ENCODE assay signal across 20 cellular contexts in genomic region chr14:48709277-48709785, GRCh38.
DNase-seq lines count a peak whose midpoint lies in the region; ATAC-seq, FAIRE-seq and TF ChIP-seq lines count a peak whose summit lies in the region.
"Had no signal": no experiment of that assay in that cellular context is flagged by ENCODE, and none has a peak within 500 bp of the region (broad histone marks: within the 10 kb centered on the region; RNA-seq: fewer than 3 reads in every experiment).

No MANE protein-coding gene starts in this region.

- no peak for TF ChIP-seq EP300 in SK-N-SH (IDR thresholded peaks at IDR 0.05; ENCODE audit: borderline replicate concordance in 1 of 2, low read depth in 1 of 2, low read length in 1 of 2)

- H3K36me3 ChIP-seq in SK-N-SH (replicated peaks in 1 of 2; ENCODE audit: control insufficient read depth in 1 of 2, insufficient read depth in 2 of 2, low read length in 1 of 2) (no peaks in the 10 kb centered on the region), astrocyte (ENCODE audit: insufficient read depth, low read length) (no peaks in the 10 kb centered on the region)
- H3K36me3 ChIP-seq: BLaER1 treated with 17β-estradiol and CSF1 and Interleukin-3, amounts not matched to agents 10 nM and 100 nM had no signal

- H3K27ac Mint-ChIP-seq in astrocyte (ENCODE audit: unreplicated experiment): no peak overlapping the region
- H3K27ac Mint-ChIP-seq: B cell; CD4-positive, alpha-beta T cell; CD8-positive, alpha-beta T cell had no signal

- H4K20me1 ChIP-seq in SK-N-SH (ENCODE audit: insufficient read depth): no peaks in the 10 kb centered on the region
- no peaks in the 10 kb centered on the region for H4K20me1 ChIP-seq in astrocyte (ENCODE audit: insufficient read depth, low read length)
- H4K20me1 ChIP-seq: BLaER1 treated with 17β-estradiol and CSF1 and Interleukin-3, amounts not matched to agents 10 nM and 100 nM had no signal

- H3K4me1 ChIP-seq in SK-N-SH (ENCODE audit: control insufficient read depth in 1 of 2, insufficient read depth in 2 of 2, low read depth in 1 of 2, low read length in 1 of 2): no peaks in the 10 kb centered on the region
- no peaks in the 10 kb centered on the region for H3K4me1 ChIP-seq in astrocyte (ENCODE audit: insufficient read depth, low read length)
- H3K4me1 ChIP-seq: A549, Caco-2 had no signal

- H3K4me3 ChIP-seq in SK-N-SH (ENCODE audit: low read depth in 2 of 2, low read length in 1 of 2) (no peak overlapping the region), astrocyte (ENCODE audit: insufficient read depth, low read depth, low read length) (no peak overlapping the region)
- H3K4me3 ChIP-seq: A549; BLaER1 treated with 17β-estradiol and CSF1 and Interleukin-3, amounts not matched to agents 10 nM and 100 nM had no signal

- TF ChIP-seq RAD21 in SK-N-SH (IDR thresholded peaks at IDR 0.05; ENCODE audit: low read length): no peak

- H3K27me3 ChIP-seq in SK-N-SH (ENCODE audit: insufficient read depth) (no peaks in the 10 kb centered on the region), astrocyte (ENCODE audit: insufficient read depth, low read length) (no peaks in the 10 kb centered on the region)
- H3K27me3 ChIP-seq: BLaER1 treated with 17β-estradiol and CSF1 and Interleukin-3, amounts not matched to agents 10 nM and 100 nM had no signal

- H3K9me3 ChIP-seq in SK-N-SH: no peaks in the 10 kb centered on the region
- H3K9me3 ChIP-seq in astrocyte (ENCODE audit: insufficient read depth, low read depth, low read length): no peaks in the 10 kb centered on the region
- H3K9me3 ChIP-seq: A549; BLaER1 treated with 17β-estradiol and CSF1 and Interleukin-3, amounts not matched to agents 10 nM and 100 nM; Caco-2 had no signal

- H3K27ac ChIP-seq in SK-N-SH (ENCODE audit: low read depth in 2 of 2, low read length in 1 of 2) (no peak overlapping the region), astrocyte (ENCODE audit: low read depth, low read length) (no peak overlapping the region)
- H3K27ac ChIP-seq: 22Rv1; A549; BLaER1 treated with 17β-estradiol and CSF1 and Interleukin-3, amounts not matched to agents 10 nM and 100 nM; C4-2B had no signal

- H3K4me3 Mint-ChIP-seq in astrocyte (ENCODE audit: unreplicated experiment): no peak overlapping the region
- H3K4me3 Mint-ChIP-seq: B cell; CD4-positive, alpha-beta T cell; CD8-positive, alpha-beta T cell had no signal

- H3K4me2 ChIP-seq in SK-N-SH: no peak overlapping the region
- H3K4me2 ChIP-seq in astrocyte (ENCODE audit: low read length): no peak overlapping the region
- H3K4me2 ChIP-seq: A549; BLaER1 treated with 17β-estradiol and CSF1 and Interleukin-3, amounts not matched to agents 10 nM and 100 nM had no signal

- no peaks in the 10 kb centered on the region for H3K9me2 ChIP-seq in SK-N-SH

- POLR2A ChIA-PET in SK-N-SH (lab: Yijun Ruan, JAX): no interaction called here

- H3K79me2 ChIP-seq in SK-N-SH (ENCODE audit: insufficient read depth): no peaks in the 10 kb centered on the region
- H3K79me2 ChIP-seq in astrocyte (ENCODE audit: insufficient read depth, low read length): no peaks in the 10 kb centered on the region

- no peak overlapping the region for H2AFZ ChIP-seq in SK-N-SH (ENCODE audit: low read depth)
- H2AFZ ChIP-seq in astrocyte (ENCODE audit: low read depth, low read length): no peak overlapping the region

- CTCF ChIA-PET in SK-N-SH (lab: Yijun Ruan, JAX): no interaction called here

- ATAC-seq in SK-N-SH treated with all-trans-retinoic acid at 6 μM for 48 hours: no peak
- ATAC-seq: A549; CD8-positive, alpha-beta T cell had no signal

- H3K36me3 Mint-ChIP-seq in astrocyte (ENCODE audit: low read depth, unreplicated experiment): no peaks in the 10 kb centered on the region
- H3K36me3 Mint-ChIP-seq: CD8-positive, alpha-beta T cell had no signal

- DNase-seq in SK-N-SH: no peak
- DNase-seq in astrocyte (ENCODE audit: low read depth): peak; percentile 52
- no peak for DNase-seq in activated CD4-positive, alpha-beta T cell treated with anti-CD3 and anti-CD28 coated beads, Interleukin-2, amount 50 U/mL, for 48 hours
- no peak for DNase-seq in T-helper 1 cell
- DNase-seq: AML-193; Caco-2; Calu3; CD4-positive, alpha-beta T cell; CD8-positive, alpha-beta T cell; DMS79 treated with DMSO at 0.1 percent for 48 hours; GF-D8 had no signal

- no peaks in the 10 kb centered on the region for H3K4me1 Mint-ChIP-seq in astrocyte (ENCODE audit: low read depth, unreplicated experiment)
- H3K4me1 Mint-ChIP-seq: B cell had no signal

- H3F3A ChIP-seq in SK-N-SH (replicated peaks; ENCODE audit: insufficient read depth): no peaks in the 10 kb centered on the region

- WGBS in SK-N-SH (ENCODE audit: low lambda C conversion rate): 83% methylated on average over 1 of the region's 1 CpG

- H3K9ac ChIP-seq in SK-N-SH: no peak overlapping the region
- H3K9ac ChIP-seq in astrocyte (ENCODE audit: low read length): no peak overlapping the region
- H3K9ac ChIP-seq: BLaER1 treated with 17β-estradiol and CSF1 and Interleukin-3, amounts not matched to agents 10 nM and 100 nM had no signal

- H3K27me3 Mint-ChIP-seq in astrocyte (ENCODE audit: low read depth, unreplicated experiment): no peaks in the 10 kb centered on the region
- H3K27me3 Mint-ChIP-seq: B cell; CD4-positive, alpha-beta T cell had no signal

- no peak for FAIRE-seq in astrocyte (lab: Jason Lieb, UNC)
- FAIRE-seq: A549, D721Med, G401.6, GM12891 had no signal

- no peak for TF ChIP-seq CTCF in SK-N-SH (IDR thresholded peaks at IDR 0.05)
- no peak for TF ChIP-seq CTCF in astrocyte (IDR thresholded peaks at IDR 0.05; ENCODE audit: insufficient read depth, low read depth, low read length)

- H3K9me3 Mint-ChIP-seq in astrocyte (ENCODE audit: unreplicated experiment): no peaks in the 10 kb centered on the region

TF ChIP-seq in SK-N-SH treated with all-trans-retinoic acid at 6 μM for 48 hours, 23 proteins besides CTCF, POLR2A, EP300 and RAD21:
- TF ChIP-seq CSRNP3 (CRISPR knock-in tag; IDR thresholded peaks at IDR 0.05) (no peak), ISL1 (CRISPR knock-in tag; IDR thresholded peaks at IDR 0.05) (0 out of 2 replicates have a peak, but pooled peaks have one; percentile 22)
TF ChIP-seq in SK-N-SH treated with all-trans-retinoic acid at 6 μM for 48 hours: peak in this region for 1.

TF ChIP-seq in SK-N-SH, 30 proteins besides CTCF, POLR2A, EP300 and RAD21:
- no peak for TF ChIP-seq NFIC (IDR thresholded peaks at IDR 0.05; ENCODE audit: borderline replicate concordance)
- TF ChIP-seq POLR2AphosphoS5 (IDR thresholded peaks at IDR 0.05; ENCODE audit: low read depth, low read length): no peak
- no peak for TF ChIP-seq GABPA (IDR thresholded peaks at IDR 0.05; ENCODE audit: low read depth)
- no peak for TF ChIP-seq USF1 (IDR thresholded peaks at IDR 0.05; ENCODE audit: borderline replicate concordance, low read depth)
- TF ChIP-seq IRF3 (IDR thresholded peaks at IDR 0.05; ENCODE audit: low read depth, low read length): no peak
- no peak for TF ChIP-seq MAX (IDR thresholded peaks at IDR 0.05; ENCODE audit: low read depth)
- TF ChIP-seq FOXM1 (IDR thresholded peaks at IDR 0.05; ENCODE audit: low read depth): no peak
TF ChIP-seq in SK-N-SH: peak in this region for 0.
